In the genomic region with DNA sequence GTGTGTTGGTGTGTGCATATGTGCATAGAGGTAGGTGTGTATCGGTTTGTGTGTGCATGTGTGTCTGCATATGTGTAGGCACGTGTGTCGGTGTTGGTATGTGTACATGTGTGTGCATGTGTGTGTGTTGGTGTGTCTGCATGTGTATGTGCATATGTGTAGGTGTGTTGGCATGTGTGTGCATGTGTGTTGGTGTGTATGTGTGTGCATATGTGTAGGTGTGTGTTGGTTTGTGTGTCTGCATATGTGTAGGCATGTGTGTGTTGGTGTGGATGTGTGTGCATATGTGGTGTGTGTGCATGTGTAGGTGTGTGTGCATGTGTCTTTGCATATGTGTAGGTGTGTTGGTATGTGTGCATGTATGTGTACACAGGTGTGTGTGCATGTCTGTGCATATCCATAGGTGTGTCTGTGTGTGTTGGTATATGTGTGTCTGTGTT, we compare ENCODE assay signal across 1 cellular context.
TF ChIP-seq lines count a peak whose summit lies in the region.

No MANE protein-coding gene starts in this region.

TF ChIP-seq in HepG2, 621 proteins besides CTCF, POLR2A, EP300 and RAD21 (continued from another document and continues in another):
- TF ChIP-seq CBX5 (CRISPR knock-in tag; IDR thresholded peaks at IDR 0.05; ENCODE audit: borderline replicate concordance): no peak
- TF ChIP-seq ZNF563 (CRISPR knock-in tag; IDR thresholded peaks at IDR 0.05): no peak
- no peak for TF ChIP-seq NFE2L2 (IDR thresholded peaks at IDR 0.05; ENCODE audit: low read length)
- TF ChIP-seq, protein P1, sequence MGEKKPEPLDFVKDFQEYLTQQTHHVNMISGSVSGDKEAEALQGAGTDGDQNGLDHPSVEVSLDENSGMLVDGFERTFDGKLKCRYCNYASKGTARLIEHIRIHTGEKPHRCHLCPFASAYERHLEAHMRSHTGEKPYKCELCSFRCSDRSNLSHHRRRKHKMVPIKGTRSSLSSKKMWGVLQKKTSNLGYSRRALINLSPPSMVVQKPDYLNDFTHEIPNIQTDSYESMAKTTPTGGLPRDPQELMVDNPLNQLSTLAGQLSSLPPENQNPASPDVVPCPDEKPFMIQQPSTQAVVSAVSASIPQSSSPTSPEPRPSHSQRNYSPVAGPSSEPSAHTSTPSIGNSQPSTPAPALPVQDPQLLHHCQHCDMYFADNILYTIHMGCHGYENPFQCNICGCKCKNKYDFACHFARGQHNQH (CRISPR knock-in tag; IDR thresholded peaks at IDR 0.05): no peak
- no peak for TF ChIP-seq DR1 (CRISPR knock-in tag; IDR thresholded peaks at IDR 0.05)
- TF ChIP-seq SUZ12 (IDR thresholded peaks at IDR 0.05; ENCODE audit: low read depth, low read length): no peak
- TF ChIP-seq LCORL (IDR thresholded peaks at IDR 0.05): no peak
- no peak for TF ChIP-seq LCORL (CRISPR knock-in tag; IDR thresholded peaks at IDR 0.05)
- TF ChIP-seq KLF12 (CRISPR knock-in tag; IDR thresholded peaks at IDR 0.05; ENCODE audit: borderline replicate concordance): no peak
- TF ChIP-seq, protein P2, sequence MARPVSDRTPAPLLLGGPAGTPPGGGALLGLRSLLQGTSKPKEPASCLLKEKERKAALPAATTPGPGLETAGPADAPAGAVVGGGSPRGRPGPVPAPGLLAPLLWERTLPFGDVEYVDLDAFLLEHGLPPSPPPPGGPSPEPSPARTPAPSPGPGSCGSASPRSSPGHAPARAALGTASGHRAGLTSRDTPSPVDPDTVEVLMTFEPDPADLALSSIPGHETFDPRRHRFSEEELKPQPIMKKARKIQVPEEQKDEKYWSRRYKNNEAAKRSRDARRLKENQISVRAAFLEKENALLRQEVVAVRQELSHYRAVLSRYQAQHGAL (CRISPR knock-in tag; IDR thresholded peaks at IDR 0.05; ENCODE audit: not compliant biosample characterization): no peak
- no peak for TF ChIP-seq HOXD1 (CRISPR knock-in tag; IDR thresholded peaks at IDR 0.05)
- TF ChIP-seq, protein P3, sequence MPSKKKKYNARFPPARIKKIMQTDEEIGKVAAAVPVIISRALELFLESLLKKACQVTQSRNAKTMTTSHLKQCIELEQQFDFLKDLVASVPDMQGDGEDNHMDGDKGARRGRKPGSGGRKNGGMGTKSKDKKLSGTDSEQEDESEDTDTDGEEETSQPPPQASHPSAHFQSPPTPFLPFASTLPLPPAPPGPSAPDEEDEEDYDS (CRISPR knock-in tag; IDR thresholded peaks at IDR 0.05): no peak
- no peak for TF ChIP-seq ZC3H4 (CRISPR knock-in tag; IDR thresholded peaks at IDR 0.05; ENCODE audit: borderline replicate concordance)
- TF ChIP-seq AGO1 (IDR thresholded peaks at IDR 0.05; ENCODE audit: low read depth, low read length, poor library complexity, severe bottlenecking): no peak
- TF ChIP-seq FOXA3 (CRISPR knock-in tag; IDR thresholded peaks at IDR 0.05): no peak
- TF ChIP-seq, protein P4, sequence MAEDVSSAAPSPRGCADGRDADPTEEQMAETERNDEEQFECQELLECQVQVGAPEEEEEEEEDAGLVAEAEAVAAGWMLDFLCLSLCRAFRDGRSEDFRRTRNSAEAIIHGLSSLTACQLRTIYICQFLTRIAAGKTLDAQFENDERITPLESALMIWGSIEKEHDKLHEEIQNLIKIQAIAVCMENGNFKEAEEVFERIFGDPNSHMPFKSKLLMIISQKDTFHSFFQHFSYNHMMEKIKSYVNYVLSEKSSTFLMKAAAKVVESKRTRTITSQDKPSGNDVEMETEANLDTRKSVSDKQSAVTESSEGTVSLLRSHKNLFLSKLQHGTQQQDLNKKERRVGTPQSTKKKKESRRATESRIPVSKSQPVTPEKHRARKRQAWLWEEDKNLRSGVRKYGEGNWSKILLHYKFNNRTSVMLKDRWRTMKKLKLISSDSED (CRISPR knock-in tag; IDR thresholded peaks at IDR 0.05): no peak
- no peak for TF ChIP-seq ZNF619 (CRISPR knock-in tag; IDR thresholded peaks at IDR 0.05)
- no peak for TF ChIP-seq MEF2D (CRISPR knock-in tag; IDR thresholded peaks at IDR 0.05)
- TF ChIP-seq, protein P5, sequence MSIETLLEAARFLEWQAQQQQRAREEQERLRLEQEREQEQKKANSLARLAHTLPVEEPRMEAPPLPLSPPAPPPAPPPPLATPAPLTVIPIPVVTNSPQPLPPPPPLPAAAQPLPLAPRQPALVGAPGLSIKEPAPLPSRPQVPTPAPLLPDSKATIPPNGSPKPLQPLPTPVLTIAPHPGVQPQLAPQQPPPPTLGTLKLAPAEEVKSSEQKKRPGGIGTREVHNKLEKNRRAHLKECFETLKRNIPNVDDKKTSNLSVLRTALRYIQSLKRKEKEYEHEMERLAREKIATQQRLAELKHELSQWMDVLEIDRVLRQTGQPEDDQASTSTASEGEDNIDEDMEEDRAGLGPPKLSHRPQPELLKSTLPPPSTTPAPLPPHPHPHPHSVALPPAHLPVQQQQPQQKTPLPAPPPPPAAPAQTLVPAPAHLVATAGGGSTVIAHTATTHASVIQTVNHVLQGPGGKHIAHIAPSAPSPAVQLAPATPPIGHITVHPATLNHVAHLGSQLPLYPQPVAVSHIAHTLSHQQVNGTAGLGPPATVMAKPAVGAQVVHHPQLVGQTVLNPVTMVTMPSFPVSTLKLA (IDR thresholded peaks at IDR 0.05): peak; percentile 95
- TF ChIP-seq, protein P6, sequence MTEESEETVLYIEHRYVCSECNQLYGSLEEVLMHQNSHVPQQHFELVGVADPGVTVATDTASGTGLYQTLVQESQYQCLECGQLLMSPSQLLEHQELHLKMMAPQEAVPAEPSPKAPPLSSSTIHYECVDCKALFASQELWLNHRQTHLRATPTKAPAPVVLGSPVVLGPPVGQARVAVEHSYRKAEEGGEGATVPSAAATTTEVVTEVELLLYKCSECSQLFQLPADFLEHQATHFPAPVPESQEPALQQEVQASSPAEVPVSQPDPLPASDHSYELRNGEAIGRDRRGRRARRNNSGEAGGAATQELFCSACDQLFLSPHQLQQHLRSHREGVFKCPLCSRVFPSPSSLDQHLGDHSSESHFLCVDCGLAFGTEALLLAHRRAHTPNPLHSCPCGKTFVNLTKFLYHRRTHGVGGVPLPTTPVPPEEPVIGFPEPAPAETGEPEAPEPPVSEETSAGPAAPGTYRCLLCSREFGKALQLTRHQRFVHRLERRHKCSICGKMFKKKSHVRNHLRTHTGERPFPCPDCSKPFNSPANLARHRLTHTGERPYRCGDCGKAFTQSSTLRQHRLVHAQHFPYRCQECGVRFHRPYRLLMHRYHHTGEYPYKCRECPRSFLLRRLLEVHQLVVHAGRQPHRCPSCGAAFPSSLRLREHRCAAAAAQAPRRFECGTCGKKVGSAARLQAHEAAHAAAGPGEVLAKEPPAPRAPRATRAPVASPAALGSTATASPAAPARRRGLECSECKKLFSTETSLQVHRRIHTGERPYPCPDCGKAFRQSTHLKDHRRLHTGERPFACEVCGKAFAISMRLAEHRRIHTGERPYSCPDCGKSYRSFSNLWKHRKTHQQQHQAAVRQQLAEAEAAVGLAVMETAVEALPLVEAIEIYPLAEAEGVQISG (CRISPR knock-in tag; IDR thresholded peaks at IDR 0.05): 0 out of 2 replicates have a peak, but pooled peaks have one; percentile 21
- peak; percentile 40; the same call in 1 of the 2 replicates for TF ChIP-seq NONO (IDR thresholded peaks at IDR 0.05)
- peak; percentile 76 for TF ChIP-seq NONO (CRISPR knock-in tag; conservative IDR thresholded peaks at IDR 0.05)
- TF ChIP-seq ZNF232 (CRISPR knock-in tag; IDR thresholded peaks at IDR 0.05; ENCODE audit: borderline replicate concordance): no peak
- TF ChIP-seq ARID2 (CRISPR knock-in tag; IDR thresholded peaks at IDR 0.05; ENCODE audit: borderline replicate concordance): no peak
- TF ChIP-seq, protein P7, sequence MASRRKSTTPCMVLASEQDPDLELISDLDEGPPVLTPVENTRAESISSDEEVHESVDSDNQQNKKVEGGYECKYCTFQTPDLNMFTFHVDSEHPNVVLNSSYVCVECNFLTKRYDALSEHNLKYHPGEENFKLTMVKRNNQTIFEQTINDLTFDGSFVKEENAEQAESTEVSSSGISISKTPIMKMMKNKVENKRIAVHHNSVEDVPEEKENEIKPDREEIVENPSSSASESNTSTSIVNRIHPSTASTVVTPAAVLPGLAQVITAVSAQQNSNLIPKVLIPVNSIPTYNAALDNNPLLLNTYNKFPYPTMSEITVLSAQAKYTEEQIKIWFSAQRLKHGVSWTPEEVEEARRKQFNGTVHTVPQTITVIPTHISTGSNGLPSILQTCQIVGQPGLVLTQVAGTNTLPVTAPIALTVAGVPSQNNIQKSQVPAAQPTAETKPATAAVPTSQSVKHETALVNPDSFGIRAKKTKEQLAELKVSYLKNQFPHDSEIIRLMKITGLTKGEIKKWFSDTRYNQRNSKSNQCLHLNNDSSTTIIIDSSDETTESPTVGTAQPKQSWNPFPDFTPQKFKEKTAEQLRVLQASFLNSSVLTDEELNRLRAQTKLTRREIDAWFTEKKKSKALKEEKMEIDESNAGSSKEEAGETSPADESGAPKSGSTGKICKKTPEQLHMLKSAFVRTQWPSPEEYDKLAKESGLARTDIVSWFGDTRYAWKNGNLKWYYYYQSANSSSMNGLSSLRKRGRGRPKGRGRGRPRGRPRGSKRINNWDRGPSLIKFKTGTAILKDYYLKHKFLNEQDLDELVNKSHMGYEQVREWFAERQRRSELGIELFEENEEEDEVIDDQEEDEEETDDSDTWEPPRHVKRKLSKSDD (CRISPR knock-in tag; IDR thresholded peaks at IDR 0.05; ENCODE audit: low read depth): no peak
- TF ChIP-seq TARDBP (CRISPR knock-in tag; IDR thresholded peaks at IDR 0.05): peak; percentile 98
- TF ChIP-seq ZNF670 (CRISPR knock-in tag; IDR thresholded peaks at IDR 0.05; ENCODE audit: borderline replicate concordance): no peak
- no peak for TF ChIP-seq ZNF430 (CRISPR knock-in tag; IDR thresholded peaks at IDR 0.05)
- TF ChIP-seq, protein P8, sequence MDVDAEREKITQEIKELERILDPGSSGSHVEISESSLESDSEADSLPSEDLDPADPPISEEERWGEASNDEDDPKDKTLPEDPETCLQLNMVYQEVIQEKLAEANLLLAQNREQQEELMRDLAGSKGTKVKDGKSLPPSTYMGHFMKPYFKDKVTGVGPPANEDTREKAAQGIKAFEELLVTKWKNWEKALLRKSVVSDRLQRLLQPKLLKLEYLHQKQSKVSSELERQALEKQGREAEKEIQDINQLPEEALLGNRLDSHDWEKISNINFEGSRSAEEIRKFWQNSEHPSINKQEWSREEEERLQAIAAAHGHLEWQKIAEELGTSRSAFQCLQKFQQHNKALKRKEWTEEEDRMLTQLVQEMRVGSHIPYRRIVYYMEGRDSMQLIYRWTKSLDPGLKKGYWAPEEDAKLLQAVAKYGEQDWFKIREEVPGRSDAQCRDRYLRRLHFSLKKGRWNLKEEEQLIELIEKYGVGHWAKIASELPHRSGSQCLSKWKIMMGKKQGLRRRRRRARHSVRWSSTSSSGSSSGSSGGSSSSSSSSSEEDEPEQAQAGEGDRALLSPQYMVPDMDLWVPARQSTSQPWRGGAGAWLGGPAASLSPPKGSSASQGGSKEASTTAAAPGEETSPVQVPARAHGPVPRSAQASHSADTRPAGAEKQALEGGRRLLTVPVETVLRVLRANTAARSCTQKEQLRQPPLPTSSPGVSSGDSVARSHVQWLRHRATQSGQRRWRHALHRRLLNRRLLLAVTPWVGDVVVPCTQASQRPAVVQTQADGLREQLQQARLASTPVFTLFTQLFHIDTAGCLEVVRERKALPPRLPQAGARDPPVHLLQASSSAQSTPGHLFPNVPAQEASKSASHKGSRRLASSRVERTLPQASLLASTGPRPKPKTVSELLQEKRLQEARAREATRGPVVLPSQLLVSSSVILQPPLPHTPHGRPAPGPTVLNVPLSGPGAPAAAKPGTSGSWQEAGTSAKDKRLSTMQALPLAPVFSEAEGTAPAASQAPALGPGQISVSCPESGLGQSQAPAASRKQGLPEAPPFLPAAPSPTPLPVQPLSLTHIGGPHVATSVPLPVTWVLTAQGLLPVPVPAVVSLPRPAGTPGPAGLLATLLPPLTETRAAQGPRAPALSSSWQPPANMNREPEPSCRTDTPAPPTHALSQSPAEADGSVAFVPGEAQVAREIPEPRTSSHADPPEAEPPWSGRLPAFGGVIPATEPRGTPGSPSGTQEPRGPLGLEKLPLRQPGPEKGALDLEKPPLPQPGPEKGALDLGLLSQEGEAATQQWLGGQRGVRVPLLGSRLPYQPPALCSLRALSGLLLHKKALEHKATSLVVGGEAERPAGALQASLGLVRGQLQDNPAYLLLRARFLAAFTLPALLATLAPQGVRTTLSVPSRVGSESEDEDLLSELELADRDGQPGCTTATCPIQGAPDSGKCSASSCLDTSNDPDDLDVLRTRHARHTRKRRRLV (CRISPR knock-in tag; IDR thresholded peaks at IDR 0.05): no peak
- TF ChIP-seq ZNF441 (CRISPR knock-in tag; IDR thresholded peaks at IDR 0.05; ENCODE audit: borderline replicate concordance): no peak
- no peak for TF ChIP-seq ZBTB38 (CRISPR knock-in tag; IDR thresholded peaks at IDR 0.05)
- TF ChIP-seq, protein P9, sequence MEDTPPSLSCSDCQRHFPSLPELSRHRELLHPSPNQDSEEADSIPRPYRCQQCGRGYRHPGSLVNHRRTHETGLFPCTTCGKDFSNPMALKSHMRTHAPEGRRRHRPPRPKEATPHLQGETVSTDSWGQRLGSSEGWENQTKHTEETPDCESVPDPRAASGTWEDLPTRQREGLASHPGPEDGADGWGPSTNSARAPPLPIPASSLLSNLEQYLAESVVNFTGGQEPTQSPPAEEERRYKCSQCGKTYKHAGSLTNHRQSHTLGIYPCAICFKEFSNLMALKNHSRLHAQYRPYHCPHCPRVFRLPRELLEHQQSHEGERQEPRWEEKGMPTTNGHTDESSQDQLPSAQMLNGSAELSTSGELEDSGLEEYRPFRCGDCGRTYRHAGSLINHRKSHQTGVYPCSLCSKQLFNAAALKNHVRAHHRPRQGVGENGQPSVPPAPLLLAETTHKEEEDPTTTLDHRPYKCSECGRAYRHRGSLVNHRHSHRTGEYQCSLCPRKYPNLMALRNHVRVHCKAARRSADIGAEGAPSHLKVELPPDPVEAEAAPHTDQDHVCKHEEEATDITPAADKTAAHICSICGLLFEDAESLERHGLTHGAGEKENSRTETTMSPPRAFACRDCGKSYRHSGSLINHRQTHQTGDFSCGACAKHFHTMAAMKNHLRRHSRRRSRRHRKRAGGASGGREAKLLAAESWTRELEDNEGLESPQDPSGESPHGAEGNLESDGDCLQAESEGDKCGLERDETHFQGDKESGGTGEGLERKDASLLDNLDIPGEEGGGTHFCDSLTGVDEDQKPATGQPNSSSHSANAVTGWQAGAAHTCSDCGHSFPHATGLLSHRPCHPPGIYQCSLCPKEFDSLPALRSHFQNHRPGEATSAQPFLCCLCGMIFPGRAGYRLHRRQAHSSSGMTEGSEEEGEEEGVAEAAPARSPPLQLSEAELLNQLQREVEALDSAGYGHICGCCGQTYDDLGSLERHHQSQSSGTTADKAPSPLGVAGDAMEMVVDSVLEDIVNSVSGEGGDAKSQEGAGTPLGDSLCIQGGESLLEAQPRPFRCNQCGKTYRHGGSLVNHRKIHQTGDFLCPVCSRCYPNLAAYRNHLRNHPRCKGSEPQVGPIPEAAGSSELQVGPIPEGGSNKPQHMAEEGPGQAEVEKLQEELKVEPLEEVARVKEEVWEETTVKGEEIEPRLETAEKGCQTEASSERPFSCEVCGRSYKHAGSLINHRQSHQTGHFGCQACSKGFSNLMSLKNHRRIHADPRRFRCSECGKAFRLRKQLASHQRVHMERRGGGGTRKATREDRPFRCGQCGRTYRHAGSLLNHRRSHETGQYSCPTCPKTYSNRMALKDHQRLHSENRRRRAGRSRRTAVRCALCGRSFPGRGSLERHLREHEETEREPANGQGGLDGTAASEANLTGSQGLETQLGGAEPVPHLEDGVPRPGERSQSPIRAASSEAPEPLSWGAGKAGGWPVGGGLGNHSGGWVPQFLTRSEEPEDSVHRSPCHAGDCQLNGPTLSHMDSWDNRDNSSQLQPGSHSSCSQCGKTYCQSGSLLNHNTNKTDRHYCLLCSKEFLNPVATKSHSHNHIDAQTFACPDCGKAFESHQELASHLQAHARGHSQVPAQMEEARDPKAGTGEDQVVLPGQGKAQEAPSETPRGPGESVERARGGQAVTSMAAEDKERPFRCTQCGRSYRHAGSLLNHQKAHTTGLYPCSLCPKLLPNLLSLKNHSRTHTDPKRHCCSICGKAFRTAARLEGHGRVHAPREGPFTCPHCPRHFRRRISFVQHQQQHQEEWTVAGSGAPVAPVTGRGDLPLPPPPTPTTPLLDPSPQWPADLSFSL (CRISPR knock-in tag; IDR thresholded peaks at IDR 0.05): no peak
